ENCODE assay signal across 8 cellular contexts in genomic region chr14:77033622-77034521, GRCh38. TPM values are rescaled to one million over a fixed set of nuclear protein-coding genes. Genes with fewer than 3 reads are reported as not detected.
A peak's percentile ranks its signal among the peaks of the same experiment; 100 is the strongest.
DNase-seq lines count a peak whose midpoint lies in the region; ATAC-seq, FAIRE-seq and TF ChIP-seq lines count a peak whose summit lies in the region.

No MANE protein-coding gene starts in this region.

- H3K4me1 ChIP-seq in OCI-LY7 (ENCODE audit: insufficient read depth, low read length, poor library complexity, severe bottlenecking), result peaks cover 90% of the 10 kb centered on the region
- peaks cover 64% of the 10 kb centered on the region for H3K4me1 ChIP-seq in stomach smooth muscle (ENCODE audit: control insufficient read depth, insufficient read depth, low read length)

- H2AFZ ChIP-seq in OCI-LY7 (ENCODE audit: low read length), result peak overlapping the region; percentile 16; the same call in 1 of the 2 replicates

- no peaks in the 10 kb centered on the region for H3K9me3 Mint-ChIP-seq in nephron

- H3K4me3 Mint-ChIP-seq in nephron, result peak overlapping the region; percentile 82 to 86 (median 85)

- no peaks in the 10 kb centered on the region for H3K27me3 ChIP-seq in stomach smooth muscle (ENCODE audit: control insufficient read depth in 1 of 2, insufficient read depth in 2 of 2, low read length in 2 of 2)

- H3K36me3 Mint-ChIP-seq in nephron (ENCODE audit: low read depth), result no peaks in the 10 kb centered on the region

- H3K4me1 Mint-ChIP-seq in nephron, result peaks cover 87% of the 10 kb centered on the region

- TSS peak; percentile 90 for BruUV-seq in OCI-LY7 (replicated peaks; lab: Mats Ljungman, UMichigan)

- DNase-seq in DMS 273 (lab: John Stamatoyannopoulos, UW; ENCODE audit: unreplicated experiment), result peak; percentile 92
- DNase-seq in HTR-8/SVneo (ENCODE audit: insufficient read length, low spot score), result peak; percentile 90
- peak; percentile 84 for DNase-seq in OCI-LY7 (ENCODE audit: low spot score)
- DNase-seq in activated T-helper 1 cell treated with Interleukin-2 at 50 U/mL for 16 hours (ENCODE audit: low read depth), result peak; percentile 64
- peak; percentile 96 for DNase-seq in fibroblast of gingiva (ENCODE audit: low read depth)

- peak; percentile 80 for FAIRE-seq in HTR-8/SVneo (lab: Jason Lieb, UNC)

- H3K27ac Mint-ChIP-seq in nephron, result peak overlapping the region; percentile 98 to 100 (median 99)

- TF ChIP-seq CTCF in OCI-LY7 (conservative IDR thresholded peaks at IDR 0.05; ENCODE audit: low read length) (no peak), nephron (IDR thresholded peaks at IDR 0.05; ENCODE audit: unreplicated experiment in 3 of 3) (no peak)

- POLR2A ChIA-PET in OCI-LY7 (lab: Charles Lee), result interaction anchor here (0.5 to 1.0 kb wide), 6 partner anchors 8 to 88 kb away, joined by 3 to 5 read pairs (median 4); no protein-coding TSS in a partner anchor

- intact Hi-C loops in OCI-LY7 (cut with micrococcal nuclease; ENCODE audit: unreplicated experiment), result loop anchor here (2.0 to 10.0 kb wide), 4 partner anchors 65 to 561 kb away; partner anchors contain the start of genes CIPC, SAMD15 and TMED8

- no peaks in the 10 kb centered on the region for H4K20me1 ChIP-seq in OCI-LY7 (ENCODE audit: insufficient read depth, low read length)

- no peaks in the 10 kb centered on the region for H3K27me3 Mint-ChIP-seq in nephron (ENCODE audit: low read depth)

- H3K9me3 ChIP-seq in OCI-LY7 (ENCODE audit: low read length) (no peaks in the 10 kb centered on the region), stomach smooth muscle (ENCODE audit: control insufficient read depth in 2 of 2, low read length in 2 of 2) (no peaks in the 10 kb centered on the region)

- peak; percentile 65 for ATAC-seq in GM21381 (IDR thresholded peaks at IDR 0.05; ENCODE audit: unreplicated experiment)

- H3K27ac ChIP-seq in OCI-LY7 (ENCODE audit: low read depth, low read length, poor library complexity, severe bottlenecking) (peak overlapping the region; percentile 87), stomach smooth muscle (ENCODE audit: low read length) (peak overlapping the region; percentile 100)

- H3K9me2 ChIP-seq in OCI-LY7 (ENCODE audit: insufficient read depth, low read length), result no peaks in the 10 kb centered on the region

- CTCF ChIA-PET in OCI-LY7 (lab: Charles Lee; ENCODE audit: unreplicated experiment), result no interaction called here

- peak overlapping the region; percentile 70 for H3K4me3 ChIP-seq in OCI-LY7 (ENCODE audit: low read depth, low read length, poor library complexity, severe bottlenecking)
- H3K4me3 ChIP-seq in stomach smooth muscle (ENCODE audit: low read length in 2 of 2), result peak overlapping the region; percentile 72 to 78

- peak overlapping the region; percentile 96 to 99 for H3K9ac ChIP-seq in stomach smooth muscle (ENCODE audit: low read length in 2 of 2)

- H3K4me2 ChIP-seq in OCI-LY7 (ENCODE audit: low read length), result peak overlapping the region; percentile 81

- H3K36me3 ChIP-seq in OCI-LY7 (ENCODE audit: insufficient read depth, low read length) (no peaks in the 10 kb centered on the region), stomach smooth muscle (ENCODE audit: control insufficient read depth in 2 of 2, insufficient read depth in 2 of 2, low read length in 2 of 2) (no peaks in the 10 kb centered on the region)

- peaks cover 7% of the 10 kb centered on the region; the same call in 1 of the 2 replicates for H3K79me2 ChIP-seq in OCI-LY7 (ENCODE audit: insufficient read depth, low read depth, low read length)

RNA-seq across cellular contexts. Expression of gene IRF2BPL, which starts 5.4 kb away (rescaled TPM):
- total RNA-seq in OCI-LY7 (2014; rRNA removed; shearing (Covaris generic)), result 18.8 and 25.8 TPM in 2 replicates
- 23.7 and 23.8 TPM in 2 replicates for total RNA-seq in OCI-LY7 (2022)

Comparison
In these comparisons a context has a peak if more than half of its experiments do, and no peak if none do; other contexts are left out.
1. Peak in every context shown above with its lines: DNase-seq, ATAC-seq, H3K4me3 ChIP-seq and H3K27ac ChIP-seq.